Comparison of ENCODE assay signal across 1 cellular context in genomic region chr1:205296154-205296553, GRCh38.
TF ChIP-seq lines count a peak whose summit lies in the region.

No MANE protein-coding gene starts in this region.

TF ChIP-seq in IMR-90, 13 proteins besides CTCF, POLR2A, EP300 and RAD21:
- no peak for TF ChIP-seq RFX5 (IDR thresholded peaks at IDR 0.05; ENCODE audit: low read depth, low read length)
- TF ChIP-seq SMC3 (IDR thresholded peaks at IDR 0.05; ENCODE audit: low read depth, low read length), result no peak
